ENCODE assay signal across 10 cellular contexts in genomic region chr6:15893556-15894253, GRCh38.
DNase-seq lines count a peak whose midpoint lies in the region; ATAC-seq and TF ChIP-seq lines count a peak whose summit lies in the region.
"Had no signal": no experiment of that assay in that cellular context is flagged by ENCODE, and none has a peak within 500 bp of the region (broad histone marks: within the 10 kb centered on the region; RNA-seq: fewer than 3 reads in every experiment).

No MANE protein-coding gene starts in this region.

- H4K20me1 ChIP-seq in mammary epithelial cell (ENCODE audit: insufficient read depth, low read length), result no peaks in the 10 kb centered on the region

- TF ChIP-seq CTCF in GM10266 (IDR thresholded peaks at IDR 0.05; ENCODE audit: control insufficient read depth, insufficient read depth, low read depth, missing control alignments) (peak; percentile 34), mammary epithelial cell (conservative IDR thresholded peaks at IDR 0.05 in 1 of 2, IDR thresholded peaks at IDR 0.05 in 1 of 2; ENCODE audit: extremely low read depth in 1 of 2, insufficient read depth in 1 of 2, low read depth in 1 of 2, low read length in 2 of 2) (peak; percentile 41 to 63), nephron progenitor cell (IDR thresholded peaks at IDR 0.05) (peak; percentile 47)

- dilution Hi-C loops in mammary epithelial cell (cut with HindIII; ENCODE audit: low sequenced_read_pairs), result no loop called here

- no peaks in the 10 kb centered on the region for H3K9me3 ChIP-seq in mammary epithelial cell (replicated peaks; ENCODE audit: insufficient read depth, low read length)

- H3K27ac Mint-ChIP-seq in nephron progenitor cell (no peak overlapping the region), immature natural killer cell (no peak overlapping the region)
- no peak overlapping the region for H3K27ac Mint-ChIP-seq in activated T-helper 2 cell treated with anti-CD3 and anti-CD28 coated beads, Interferon-gamma antibody, Interleukin-2, Interleukin-4, amounts not matched to agents 10 μg/mL and 5 μg/mL and 100 μg/mL, durations not matched to agents 14 hours and 24 hours and 36 hours
- H3K27ac Mint-ChIP-seq in activated CD4-positive, alpha-beta memory T cell treated with anti-CD3 and anti-CD28 coated beads for 36 hours, result no peak overlapping the region

- H3K4me3 ChIP-seq in mammary epithelial cell (replicated peaks in 1 of 3; ENCODE audit: insufficient read depth in 1 of 3, low read depth in 2 of 3, low read length in 3 of 3), result no peak overlapping the region

- no TSS peak for BruUV-seq in mammary epithelial cell (replicated peaks; lab: Mats Ljungman, UMichigan)

- no peak overlapping the region for H3K9ac ChIP-seq in mammary epithelial cell (ENCODE audit: insufficient read depth, low read length)

- no peaks in the 10 kb centered on the region for H3K36me3 ChIP-seq in mammary epithelial cell (ENCODE audit: insufficient read depth, low read length)

- peaks cover 6% of the 10 kb centered on the region for H3K9me3 Mint-ChIP-seq in nephron progenitor cell
- H3K9me3 Mint-ChIP-seq in immature natural killer cell, result peaks cover 0 to 6% (median 0%) of the 10 kb centered on the region in 6 donors
- H3K9me3 Mint-ChIP-seq in activated T-helper 2 cell treated with anti-CD3 and anti-CD28 coated beads, Interferon-gamma antibody, Interleukin-2, Interleukin-4, amounts not matched to agents 10 μg/mL and 5 μg/mL and 100 μg/mL, durations not matched to agents 14 hours and 24 hours and 36 hours, result peaks cover 18% of the 10 kb centered on the region
- H3K9me3 Mint-ChIP-seq in activated CD4-positive, alpha-beta memory T cell treated with anti-CD3 and anti-CD28 coated beads for 36 hours, result peaks cover 3% of the 10 kb centered on the region

- no peaks in the 10 kb centered on the region for H3K79me2 ChIP-seq in mammary epithelial cell (ENCODE audit: insufficient read depth, low read length)

- H3K4me3 Mint-ChIP-seq in nephron progenitor cell (no peak overlapping the region), immature natural killer cell (no peak overlapping the region)
- no peak overlapping the region for H3K4me3 Mint-ChIP-seq in activated T-helper 2 cell treated with anti-CD3 and anti-CD28 coated beads, Interferon-gamma antibody, Interleukin-2, Interleukin-4, amounts not matched to agents 10 μg/mL and 5 μg/mL and 100 μg/mL, durations not matched to agents 14 hours and 24 hours and 36 hours (ENCODE audit: low read depth)
- H3K4me3 Mint-ChIP-seq in activated CD4-positive, alpha-beta memory T cell treated with anti-CD3 and anti-CD28 coated beads for 36 hours, result no peak overlapping the region

- ATAC-seq in HG03135 (IDR thresholded peaks at IDR 0.05; ENCODE audit: unreplicated experiment), result no peak

- H3K4me1 ChIP-seq in mammary epithelial cell (ENCODE audit: insufficient read depth, low read length), result no peaks in the 10 kb centered on the region

- H3K36me3 Mint-ChIP-seq in nephron progenitor cell (ENCODE audit: low read depth) (peaks cover 3% of the 10 kb centered on the region), immature natural killer cell (no peaks in the 10 kb centered on the region)
- H3K36me3 Mint-ChIP-seq in activated T-helper 2 cell treated with anti-CD3 and anti-CD28 coated beads, Interferon-gamma antibody, Interleukin-2, Interleukin-4, amounts not matched to agents 10 μg/mL and 5 μg/mL and 100 μg/mL, durations not matched to agents 14 hours and 24 hours and 36 hours (ENCODE audit: low read depth), result peaks cover 4% of the 10 kb centered on the region
- no peaks in the 10 kb centered on the region for H3K36me3 Mint-ChIP-seq in activated CD4-positive, alpha-beta memory T cell treated with anti-CD3 and anti-CD28 coated beads for 36 hours

- H3K27me3 Mint-ChIP-seq in nephron progenitor cell (ENCODE audit: low read depth, poor library complexity) (peaks cover 5% of the 10 kb centered on the region), immature natural killer cell (ENCODE audit: low read depth in 3 of 3) (peaks cover 0 to 2% (median 1%) of the 10 kb centered on the region in 3 donors)
- no peaks in the 10 kb centered on the region for H3K27me3 Mint-ChIP-seq in activated T-helper 2 cell treated with anti-CD3 and anti-CD28 coated beads, Interferon-gamma antibody, Interleukin-2, Interleukin-4, amounts not matched to agents 10 μg/mL and 5 μg/mL and 100 μg/mL, durations not matched to agents 14 hours and 24 hours and 36 hours (ENCODE audit: low read depth)
- H3K27me3 Mint-ChIP-seq in activated CD4-positive, alpha-beta memory T cell treated with anti-CD3 and anti-CD28 coated beads for 36 hours, result peaks cover 9% of the 10 kb centered on the region

- intact Hi-C loops in mammary epithelial cell (cut with micrococcal nuclease), result loop anchor here (1.0 to 5.0 kb wide), 3 partner anchors 202 to 290 kb away; partner anchors contain the start of gene MYLIP
- intact Hi-C loops in activated T-helper 2 cell treated with anti-CD3 and anti-CD28 coated beads, Interferon-gamma antibody, Interleukin-2, Interleukin-4, amounts not matched to agents 10 μg/mL and 5 μg/mL and 100 μg/mL, durations not matched to agents 14 hours and 24 hours and 36 hours (cut with micrococcal nuclease), result no loop called here
- intact Hi-C loops in activated CD4-positive, alpha-beta memory T cell treated with anti-CD3 and anti-CD28 coated beads for 36 hours (cut with micrococcal nuclease), result no loop called here

- peaks cover 12% of the 10 kb centered on the region for H3K4me1 Mint-ChIP-seq in nephron progenitor cell
- H3K4me1 Mint-ChIP-seq in immature natural killer cell, result peaks cover 2 to 34% of the 10 kb centered on the region in 2 donors
- peaks cover 22% of the 10 kb centered on the region for H3K4me1 Mint-ChIP-seq in activated T-helper 2 cell treated with anti-CD3 and anti-CD28 coated beads, Interferon-gamma antibody, Interleukin-2, Interleukin-4, amounts not matched to agents 10 μg/mL and 5 μg/mL and 100 μg/mL, durations not matched to agents 14 hours and 24 hours and 36 hours (ENCODE audit: low read depth)
- H3K4me1 Mint-ChIP-seq in activated CD4-positive, alpha-beta memory T cell treated with anti-CD3 and anti-CD28 coated beads for 36 hours (ENCODE audit: low read depth), result peaks cover 5% of the 10 kb centered on the region

- no peak overlapping the region for H3K27ac ChIP-seq in mammary epithelial cell (ENCODE audit: insufficient read depth, low read depth, low read length)

- CTCF ChIA-PET in mammary epithelial cell (lab: Charles Lee; ENCODE audit: low non-redundant PET), result interaction anchor here (1.0 kb wide), 1 partner anchor 290 kb away, joined by 8 read pairs; no protein-coding TSS in a partner anchor
- CTCF ChIA-PET in activated CD4-positive, alpha-beta memory T cell treated with anti-CD3 and anti-CD28 coated beads for 36 hours (lab: Charles Lee), result interaction anchor here (0.7 to 3.9 kb wide), 17 partner anchors 11 to 313 kb away, joined by 3 to 29 read pairs (median 3); partner anchors contain the start of gene MYLIP

- 70% methylated on average over 5 of the region's 5 CpGs for WGBS in mammary epithelial cell (ENCODE audit: low coverage, missing lambda C conversion rate)

- no peak for DNase-seq in GM10266 (ENCODE audit: extremely low spot score)
- peak; percentile 72 for DNase-seq in NAMALWA (ENCODE audit: low spot score)
- DNase-seq in mammary epithelial cell, result peak; percentile 35
- DNase-seq in nephron progenitor cell, result no peak
- no peak for DNase-seq in immature natural killer cell
- DNase-seq in activated T-helper 2 cell treated with anti-CD3 and anti-CD28 coated beads, Interferon-gamma antibody, Interleukin-2, Interleukin-4, amounts not matched to agents 10 μg/mL and 5 μg/mL and 100 μg/mL, durations not matched to agents 14 hours and 24 hours and 36 hours (ENCODE audit: low spot score), result no peak
- no peak for DNase-seq in activated CD4-positive, alpha-beta memory T cell treated with anti-CD3 and anti-CD28 coated beads for 36 hours
- DNase-seq: NCI-H1048; stimulated activated CD4-positive, alpha-beta T cell treated with anti-CD3 and anti-CD28 coated beads, Interleukin-2, amount 100 ng/mL, for 24 hours had no signal

- in situ Hi-C loops in mammary epithelial cell (cut with MboI; ENCODE audit: low sequenced_read_pairs in 2 of 2), result no loop called here

- no peak overlapping the region for H2AFZ ChIP-seq in mammary epithelial cell (ENCODE audit: low read depth, low read length)

- no peak overlapping the region for H3K4me2 ChIP-seq in mammary epithelial cell (ENCODE audit: insufficient read depth, low read depth, low read length)

- no peaks in the 10 kb centered on the region for H3K27me3 ChIP-seq in mammary epithelial cell (ENCODE audit: insufficient read depth, low read length)

- POLR2A ChIA-PET in activated CD4-positive, alpha-beta memory T cell treated with anti-CD3 and anti-CD28 coated beads for 36 hours (lab: Charles Lee), result no interaction called here

Comparison
In these comparisons a context has a peak if more than half of its experiments do, and no peak if none do; other contexts are left out.
1. DNase-seq: peak in NAMALWA (single experiment) and mammary epithelial cell (single experiment); none in GM10266 (single experiment), nephron progenitor cell (single experiment), immature natural killer cell (0 of 3), activated T-helper 2 cell treated with anti-CD3 and anti-CD28 coated beads, Interferon-gamma antibody, Interleukin-2, Interleukin-4, amounts not matched to agents 10 μg/mL and 5 μg/mL and 100 μg/mL, durations not matched to agents 14 hours and 24 hours and 36 hours (single experiment) and activated CD4-positive, alpha-beta memory T cell treated with anti-CD3 and anti-CD28 coated beads for 36 hours (single experiment).
2. Peak in every context shown above with its lines, with median percentiles within 50 percentile points of each other: CTCF ChIP-seq.